8 cellular contexts compared by ENCODE assay signal in genomic region chr1:156601122-156601830, GRCh38. TPM values are rescaled to one million over a fixed set of nuclear protein-coding genes. Genes with fewer than 3 reads are reported as not detected.
A peak's percentile ranks its signal among the peaks of the same experiment; 100 is the strongest.
DNase-seq lines count a peak whose midpoint lies in the region; ATAC-seq, FAIRE-seq and TF ChIP-seq lines count a peak whose summit lies in the region.

GPATCH4 (minus strand) TSS chr1:156601479.

- peak; percentile 64 for FAIRE-seq in GM19239 (lab: Jason Lieb, UNC)

- ATAC-seq in stimulated activated naive CD8-positive, alpha-beta T cell treated with anti-CD3 and anti-CD28 coated beads, Interleukin-15, Interleukin-2, amounts not matched to agents 100 U/mL and 50 U/mL, for 24 hours = peak; percentile 61

- TF ChIP-seq CTCF in fibroblast of the aortic adventitia (IDR thresholded peaks at IDR 0.05; ENCODE audit: insufficient read depth, low read length) (no peak), nephron (IDR thresholded peaks at IDR 0.05; ENCODE audit: unreplicated experiment in 3 of 3) (no peak)

- DNase-seq in AG20443 (ENCODE audit: low spot score) (peak; percentile 92), GM19239 (ENCODE audit: insufficient read length, low spot score) (no peak), LoVo (ENCODE audit: low spot score) (peak; percentile 80), fibroblast of the aortic adventitia (ENCODE audit: low read depth) (peak; percentile 96)
- DNase-seq in activated T-helper 9 cell treated with anti-CD3 and anti-CD28 coated beads, Interleukin-2, amount 50 U/mL, for 16 hours (ENCODE audit: low read depth) = peak; percentile 66
- peak; percentile 80 for DNase-seq in stimulated activated naive CD8-positive, alpha-beta T cell treated with anti-CD3 and anti-CD28 coated beads, Interleukin-15, Interleukin-2, amounts not matched to agents 100 U/mL and 50 U/mL, for 24 hours

- peak; percentile 83 for TF ChIP-seq POLR2A in Raji (IDR thresholded peaks at IDR 0.05; ENCODE audit: insufficient read depth, low read depth, low read length)

- H3K9me3 Mint-ChIP-seq in nephron = no peaks in the 10 kb centered on the region

- peaks cover 17% of the 10 kb centered on the region for H3K36me3 Mint-ChIP-seq in nephron (ENCODE audit: low read depth)

- peak within 1 kb of the TSS; percentile 57 to 84 (median 82) for H3K27ac Mint-ChIP-seq in nephron

- peak within 1 kb of the TSS; percentile 91 to 99 (median 97) for H3K4me3 Mint-ChIP-seq in nephron

- H3K4me3 ChIP-seq in fibroblast of the aortic adventitia (ENCODE audit: low read depth, low read length) = peak within 1 kb of the TSS; percentile 94

- H3K27me3 Mint-ChIP-seq in nephron (ENCODE audit: low read depth) = no peaks in the 10 kb centered on the region

- H3K4me1 Mint-ChIP-seq in nephron = peaks cover 10% of the 10 kb centered on the region

RNA-seq across cellular contexts. Expression of gene GPATCH4, which starts in this region (rescaled TPM):
- 12.2 and 18.9 TPM in 2 replicates for total RNA-seq in fibroblast of the aortic adventitia (ENCODE audit: low replicate concordance)
